In the genomic region with DNA sequence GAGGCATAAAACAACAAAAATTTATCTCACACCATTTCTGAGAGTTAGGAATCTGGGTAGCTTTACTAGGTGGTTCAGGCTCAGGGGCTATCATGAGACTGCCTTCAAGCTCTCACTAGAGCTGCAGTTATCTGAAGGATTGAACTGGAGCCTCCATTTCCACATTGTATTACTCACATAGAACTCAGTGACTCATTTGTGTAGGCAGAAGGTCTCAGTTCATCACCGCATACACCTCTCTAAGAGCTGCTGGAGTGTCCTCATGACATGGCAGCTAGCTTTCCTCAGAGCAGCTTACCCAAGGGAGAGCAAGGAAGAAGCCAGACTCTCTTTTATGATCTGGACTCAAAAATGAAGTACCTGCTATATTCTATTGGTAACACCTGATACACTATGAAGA, we compare ENCODE assay signal across 23 cellular contexts.
DNase-seq lines count a peak whose midpoint lies in the region; ATAC-seq, FAIRE-seq and TF ChIP-seq lines count a peak whose summit lies in the region.
"Had no signal": no experiment of that assay in that cellular context is flagged by ENCODE, and none has a peak within 500 bp of the region (broad histone marks: within the 10 kb centered on the region; RNA-seq: fewer than 3 reads in every experiment).

No MANE protein-coding gene starts in this region.

- SMC1A ChIA-PET in GM12878 (lab: Charles Lee; ENCODE audit: uncharacterized antibody, unreplicated experiment), result no interaction called here

- no peaks in the 10 kb centered on the region for H3K27me3 ChIP-seq in GM12878 (replicated peaks in 1 of 2; ENCODE audit: control insufficient read depth in 2 of 2, insufficient read depth in 2 of 2, low read length in 1 of 2)
- H3K27me3 ChIP-seq: upper lobe of right lung had no signal

- RAD21 ChIA-PET in GM12878 (lab: Charles Lee; ENCODE audit: unreplicated experiment), result no interaction called here

- no peak overlapping the region for H3K27ac ChIP-seq in GM12878 (ENCODE audit: control insufficient read depth, insufficient read depth)
- H3K27ac ChIP-seq: KMS-11, prostate gland, RWPE1, upper lobe of right lung had no signal

- H3K4me3 ChIP-seq in GM12878, result no peak overlapping the region
- H3K4me3 ChIP-seq: prostate gland, upper lobe of right lung had no signal

- DNase-seq in EL (peak; percentile 14), GM12878 (ENCODE audit: low read depth, low spot score) (no peak), iris pigment epithelial cell (ENCODE audit: low read depth) (peak; percentile 7), NCI-H524 (lab: John Stamatoyannopoulos, UW) (no peak), NCI-H146 (lab: John Stamatoyannopoulos, UW) (no peak)
- DNase-seq: activated CD4-positive, alpha-beta T cell treated with anti-CD3 and anti-CD28 coated beads for 1 hour; activated CD8-positive, alpha-beta memory T cell treated with anti-CD3 and anti-CD28 coated beads for 24 hours; activated naive CD4-positive, alpha-beta T cell treated with Interleukin-2 at 50 U/mL for 16 hours; activated T-cell treated with anti-CD3 and anti-CD28 coated beads, Interleukin-2, amount 50 U/mL, for 1 hour; amniotic stem cell; COR-L47; NCI-H1048; NCI-H187; NCI-H748 treated with DMSO at 0.1 percent for 48 hours; upper lobe of right lung had no signal

- FAIRE-seq in GM12878 (lab: Jason Lieb, UNC), result no peak
- FAIRE-seq: GM19239, HTR-8/SVneo had no signal

- H3K79me2 ChIP-seq in GM12878 (ENCODE audit: control insufficient read depth, insufficient read depth, low read length), result no peaks in the 10 kb centered on the region

- TF ChIP-seq POLR2A in GM12878 (IDR thresholded peaks at IDR 0.05; ENCODE audit: low read depth, low read length), result no peak

- no peak overlapping the region for H3K4me2 ChIP-seq in GM12878 (ENCODE audit: control insufficient read depth, insufficient read depth)
- H3K4me2 ChIP-seq: KMS-11 had no signal

- ATAC-seq in HG02973 (IDR thresholded peaks at IDR 0.05; ENCODE audit: unreplicated experiment), result peak; percentile 59
- peak; percentile 46 for ATAC-seq in GM12878
- no peak for ATAC-seq in GM21723 (IDR thresholded peaks at IDR 0.05; ENCODE audit: unreplicated experiment)
- ATAC-seq in GM21737 (IDR thresholded peaks at IDR 0.05; ENCODE audit: unreplicated experiment), result no peak
- ATAC-seq: upper lobe of right lung had no signal

- in situ Hi-C loops in GM12878 (cut with MboI), result no loop called here

- no peak overlapping the region for H3K9ac ChIP-seq in GM12878 (ENCODE audit: control insufficient read depth, insufficient read depth, low read length)
- H3K9ac ChIP-seq: KMS-11 had no signal

- no peak for TF ChIP-seq CTCF in GM12878 (IDR thresholded peaks at IDR 0.05 in 2 of 3, conservative IDR thresholded peaks at IDR 0.05 in 1 of 3; ENCODE audit: control insufficient read depth in 2 of 3, extremely low read depth in 1 of 3, insufficient read depth in 1 of 3, low read depth in 3 of 3, low read length in 3 of 3)

- intact Hi-C loops in GM12878 (cut with micrococcal nuclease; ENCODE audit: unreplicated experiment), result no loop called here

- H3K9me3 ChIP-seq in GM12878 (replicated peaks; ENCODE audit: control insufficient read depth, insufficient read depth, low read length), result no peaks in the 10 kb centered on the region
- H3K9me3 ChIP-seq: prostate gland, upper lobe of right lung had no signal

- POLR2A ChIA-PET in GM12878 (lab: Charles Lee), result no interaction called here

- WGBS in GM12878 (ENCODE audit: insufficient coverage, insufficient replicate concordance, low lambda C conversion rate, missing lambda C conversion rate), result 0% methylated on average over 1 of the region's 1 CpG

- CTCF ChIA-PET in GM12878 (lab: Yijun Ruan, JAX), result interaction anchor here (1.2 kb wide), 1 partner anchor 34 kb away, joined by 3 read pairs; no protein-coding TSS in a partner anchor

- no TSS peak for BruUV-seq in GM12878 (replicated peaks; lab: Mats Ljungman, UMichigan)

- TF ChIP-seq RAD21 in GM12878 (IDR thresholded peaks at IDR 0.05; ENCODE audit: insufficient read depth, low read depth, low read length), result no peak

- H2AFZ ChIP-seq in GM12878 (ENCODE audit: control insufficient read depth, low read depth, low read length), result no peak overlapping the region

- no peaks in the 10 kb centered on the region for H4K20me1 ChIP-seq in GM12878 (ENCODE audit: control insufficient read depth, insufficient read depth)

- no peaks in the 10 kb centered on the region for H3K4me1 ChIP-seq in GM12878 (ENCODE audit: control insufficient read depth, insufficient read depth, low read length)
- H3K4me1 ChIP-seq: prostate gland, upper lobe of right lung had no signal

- no peak for TF ChIP-seq EP300 in GM12878 (IDR thresholded peaks at IDR 0.05; ENCODE audit: borderline replicate concordance in 1 of 2, control insufficient read depth in 1 of 2, low read depth in 2 of 2, low read length in 2 of 2)

- no peaks in the 10 kb centered on the region for H3K36me3 ChIP-seq in GM12878 (ENCODE audit: control insufficient read depth in 2 of 2, insufficient read depth in 2 of 2, low read length in 1 of 2)
- H3K36me3 ChIP-seq: prostate gland, upper lobe of right lung had no signal

TF ChIP-seq in GM12878, 131 proteins besides CTCF, POLR2A, EP300 and RAD21:
- TF ChIP-seq SREBF2 (IDR thresholded peaks at IDR 0.05; ENCODE audit: low read length), result no peak
- no peak for TF ChIP-seq RB1 (IDR thresholded peaks at IDR 0.05; ENCODE audit: borderline replicate concordance)
- TF ChIP-seq CREM (IDR thresholded peaks at IDR 0.05; ENCODE audit: low read depth), result no peak
- no peak for TF ChIP-seq EED (IDR thresholded peaks at IDR 0.05; ENCODE audit: low read depth)
- TF ChIP-seq BHLHE40 (IDR thresholded peaks at IDR 0.05; ENCODE audit: borderline replicate concordance in 1 of 2, low read depth in 2 of 2, low read length in 1 of 2), result no peak
- no peak for TF ChIP-seq ZZZ3 (IDR thresholded peaks at IDR 0.05; ENCODE audit: control insufficient read depth, insufficient read length, low read depth)

Comparison
In these comparisons a context has a peak if more than half of its experiments do, and no peak if none do; other contexts are left out.
1. DNase-seq: peak in EL (single experiment) and iris pigment epithelial cell (single experiment); none in GM12878 (single experiment), NCI-H524 (0 of 2) and NCI-H146 (single experiment).
2. ATAC-seq: peak in HG02973 (single experiment) and GM12878 (single experiment); none in GM21723 (single experiment) and GM21737 (single experiment).